Comparison of ENCODE assay signal across 10 cellular contexts in the genomic region with DNA sequence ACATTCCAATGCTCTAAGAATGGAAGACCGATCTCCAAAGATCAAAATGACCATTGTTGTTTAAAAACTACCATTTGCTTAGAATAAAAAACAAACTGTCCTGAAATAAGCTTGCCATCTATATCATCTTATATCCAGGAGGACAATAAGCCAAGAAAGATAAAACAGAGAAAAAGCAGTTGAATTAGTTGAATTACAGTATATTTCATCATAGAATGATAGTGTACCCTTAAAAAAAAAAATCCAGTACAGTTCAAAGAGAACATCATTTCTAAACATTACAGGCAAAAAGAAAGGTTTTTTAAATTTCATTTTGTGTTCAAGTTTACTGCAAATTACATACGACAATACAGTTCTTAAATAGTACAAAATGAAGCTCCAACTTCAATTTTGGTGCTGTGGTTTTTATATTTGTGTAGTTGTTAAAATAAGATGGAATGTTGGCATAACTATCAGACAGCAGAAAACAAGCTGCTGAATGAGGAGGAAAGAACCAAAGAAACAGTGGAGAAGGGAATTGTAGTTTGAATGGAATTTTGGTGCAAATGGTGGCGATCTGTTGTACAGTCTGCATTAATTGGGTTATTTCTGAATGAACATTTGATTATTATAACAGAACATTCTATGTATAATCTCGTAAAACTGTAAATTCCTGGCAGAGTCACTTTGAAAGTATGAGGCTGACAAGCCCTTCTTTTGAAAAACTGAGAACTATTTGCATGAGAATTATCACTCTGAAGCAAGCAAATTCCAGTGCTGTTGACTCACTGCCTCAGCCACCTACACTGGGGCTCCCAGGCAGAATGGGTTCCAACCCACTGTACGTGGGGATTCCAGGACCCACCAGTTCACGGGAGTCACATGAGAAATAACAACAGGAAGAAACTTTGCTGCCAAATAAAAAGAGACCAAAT. TPM values are rescaled to one million over a fixed set of nuclear protein-coding genes. Genes with fewer than 3 reads are reported as not detected.
DNase-seq lines count a peak whose midpoint lies in the region; ATAC-seq and TF ChIP-seq lines count a peak whose summit lies in the region.
"Had no signal": no experiment of that assay in that cellular context is flagged by ENCODE, and none has a peak within 500 bp of the region (broad histone marks: within the 10 kb centered on the region; RNA-seq: fewer than 3 reads in every experiment).

No MANE protein-coding gene starts in this region.

- peaks cover 24% of the 10 kb centered on the region for H3F3A ChIP-seq in GM23248 (ENCODE audit: insufficient read depth)

- H3K9ac ChIP-seq in GM23248: peak overlapping the region; percentile 69
- no peak overlapping the region for H3K9ac ChIP-seq in trophoblast cell (ENCODE audit: low read length)

- H3K27me3 Mint-ChIP-seq in activated CD4-positive, alpha-beta T cell treated with anti-CD3 and anti-CD28 coated beads, Interleukin-2, amount 10 ng/mL, durations not matched to agents 7 days and 5 days: peaks cover 20% of the 10 kb centered on the region
- H3K27me3 Mint-ChIP-seq in progenitor cell of endocrine pancreas: no peaks in the 10 kb centered on the region
- no peaks in the 10 kb centered on the region for H3K27me3 Mint-ChIP-seq in stimulated activated memory B cell treated with anti-CD40 and anti-IgM and Interleukin-4, amounts not matched to agents 10 μg/mL and 1 μg/mL and 100 μg/mL, for 72 hours

- no peak overlapping the region for H3K23ac ChIP-seq in trophoblast cell (ENCODE audit: low read length)

- H3K9me2 ChIP-seq in GM23248 (ENCODE audit: insufficient read depth): no peaks in the 10 kb centered on the region

- H4K20me1 ChIP-seq in GM23248 (ENCODE audit: insufficient read depth): no peaks in the 10 kb centered on the region

- no peak overlapping the region for H2BK5ac ChIP-seq in trophoblast cell (ENCODE audit: low read depth, low read length, poor library complexity)

- no peaks in the 10 kb centered on the region for H3K27me3 ChIP-seq in GM23248 (replicated peaks; ENCODE audit: insufficient read depth)
- H3K27me3 ChIP-seq in trophoblast cell (ENCODE audit: insufficient read depth, low read length): no peaks in the 10 kb centered on the region

- H3K9me3 Mint-ChIP-seq in activated CD4-positive, alpha-beta T cell treated with anti-CD3 and anti-CD28 coated beads, Interleukin-2, amount 10 ng/mL, durations not matched to agents 7 days and 5 days: no peaks in the 10 kb centered on the region
- no peaks in the 10 kb centered on the region for H3K9me3 Mint-ChIP-seq in progenitor cell of endocrine pancreas (ENCODE audit: low read depth)
- H3K9me3 Mint-ChIP-seq in stimulated activated memory B cell treated with anti-CD40 and anti-IgM and Interleukin-4, amounts not matched to agents 10 μg/mL and 1 μg/mL and 100 μg/mL, for 72 hours: no peaks in the 10 kb centered on the region

- CTCF ChIA-PET in activated CD4-positive, alpha-beta T cell treated with anti-CD3 and anti-CD28 coated beads, Interleukin-2, amount 10 ng/mL, durations not matched to agents 7 days and 5 days (lab: Charles Lee): no interaction called here

- no peaks in the 10 kb centered on the region for H3K79me1 ChIP-seq in trophoblast cell (ENCODE audit: low read length)

- H3K18ac ChIP-seq in trophoblast cell (ENCODE audit: low read length): no peak overlapping the region

- no peak overlapping the region for H3K4ac ChIP-seq in trophoblast cell (ENCODE audit: low read depth, low read length)

- H2BK12ac ChIP-seq in trophoblast cell (ENCODE audit: low read length): no peak overlapping the region

- in situ Hi-C loops in GM23248 (cut with MboI): no loop called here
- in situ Hi-C loops in SK-MEL-5 (cut with HindIII; ENCODE audit: low pct_unique_long_range_greater_than_20kb, low sequenced_read_pairs): no loop called here

- ATAC-seq in GM19455 (IDR thresholded peaks at IDR 0.05; ENCODE audit: unreplicated experiment): no peak
- ATAC-seq in stimulated activated memory B cell treated with anti-CD40 and anti-IgM and Interleukin-4, amounts not matched to agents 10 μg/mL and 1 μg/mL and 100 μg/mL, for 72 hours: no peak

- peaks cover 48% of the 10 kb centered on the region for H3K4me1 ChIP-seq in GM23248 (ENCODE audit: insufficient read depth)
- H3K4me1 ChIP-seq in trophoblast cell (ENCODE audit: control insufficient read depth in 1 of 2, insufficient read depth in 2 of 2, low read length in 2 of 2): no peaks in the 10 kb centered on the region

- no peak for TF ChIP-seq CTCF in foreskin fibroblast (IDR thresholded peaks at IDR 0.05; ENCODE audit: low read depth, low read length)
- no peak for TF ChIP-seq CTCF in progenitor cell of endocrine pancreas (IDR thresholded peaks at IDR 0.05; ENCODE audit: unreplicated experiment)

- H3K4me1 Mint-ChIP-seq in activated CD4-positive, alpha-beta T cell treated with anti-CD3 and anti-CD28 coated beads, Interleukin-2, amount 10 ng/mL, durations not matched to agents 7 days and 5 days: no peaks in the 10 kb centered on the region
- H3K4me1 Mint-ChIP-seq in progenitor cell of endocrine pancreas (ENCODE audit: low read depth): no peaks in the 10 kb centered on the region
- H3K4me1 Mint-ChIP-seq in stimulated activated memory B cell treated with anti-CD40 and anti-IgM and Interleukin-4, amounts not matched to agents 10 μg/mL and 1 μg/mL and 100 μg/mL, for 72 hours: no peaks in the 10 kb centered on the region

- H3K4me2 ChIP-seq in GM23248 (ENCODE audit: unreplicated experiment): peak overlapping the region; percentile 89
- peak overlapping the region; percentile 21 for H3K4me2 ChIP-seq in trophoblast cell (ENCODE audit: low read length)

- H3K4me3 Mint-ChIP-seq in activated CD4-positive, alpha-beta T cell treated with anti-CD3 and anti-CD28 coated beads, Interleukin-2, amount 10 ng/mL, durations not matched to agents 7 days and 5 days: no peak overlapping the region
- no peak overlapping the region for H3K4me3 Mint-ChIP-seq in progenitor cell of endocrine pancreas (ENCODE audit: low read depth)
- H3K4me3 Mint-ChIP-seq in stimulated activated memory B cell treated with anti-CD40 and anti-IgM and Interleukin-4, amounts not matched to agents 10 μg/mL and 1 μg/mL and 100 μg/mL, for 72 hours: no peak overlapping the region

- peak; percentile 93 for DNase-seq in GM23248
- DNase-seq in SK-MEL-5 (ENCODE audit: low read depth, low spot score): peak; percentile 44
- DNase-seq in foreskin fibroblast: peak; percentile 91 to 92
- DNase-seq in trophoblast cell: peak; percentile 62 to 87
- no peak for DNase-seq in activated CD4-positive, alpha-beta T cell treated with anti-CD3 and anti-CD28 coated beads, Interleukin-2, amount 10 ng/mL, durations not matched to agents 7 days and 5 days
- DNase-seq in progenitor cell of endocrine pancreas (ENCODE audit: low spot score, unreplicated experiment): no peak
- DNase-seq: activated T-cell treated with anti-CD3 and anti-CD28 coated beads, Interleukin-2, amount 50 U/mL, for 1 hour; NCI-H510A treated with DMSO at 0.1 percent for 48 hours had no signal

- WGBS in GM23248 (ENCODE audit: low coverage in 1 of 2, low lambda C conversion rate in 2 of 2, missing lambda C conversion rate in 2 of 2), 2 experiments: 15 to 16% methylated on average over 6 of the region's 6 CpGs
- WGBS in trophoblast cell (ENCODE audit: extremely low coverage, insufficient coverage, insufficient read length): no CpG with 5 or more reads among the region's 6 CpGs

- POLR2A ChIA-PET in activated CD4-positive, alpha-beta T cell treated with anti-CD3 and anti-CD28 coated beads, Interleukin-2, amount 10 ng/mL, durations not matched to agents 7 days and 5 days (lab: Charles Lee): no interaction called here

- no peak overlapping the region for H2BK120ac ChIP-seq in trophoblast cell (ENCODE audit: insufficient read depth, low read length, poor library complexity)

- H3K27ac Mint-ChIP-seq in activated CD4-positive, alpha-beta T cell treated with anti-CD3 and anti-CD28 coated beads, Interleukin-2, amount 10 ng/mL, durations not matched to agents 7 days and 5 days: no peak overlapping the region
- H3K27ac Mint-ChIP-seq in progenitor cell of endocrine pancreas: no peak overlapping the region
- no peak overlapping the region for H3K27ac Mint-ChIP-seq in stimulated activated memory B cell treated with anti-CD40 and anti-IgM and Interleukin-4, amounts not matched to agents 10 μg/mL and 1 μg/mL and 100 μg/mL, for 72 hours

- H4K12ac ChIP-seq in trophoblast cell (ENCODE audit: low read depth, low read length): no peak overlapping the region

- H3K36me3 Mint-ChIP-seq in activated CD4-positive, alpha-beta T cell treated with anti-CD3 and anti-CD28 coated beads, Interleukin-2, amount 10 ng/mL, durations not matched to agents 7 days and 5 days (ENCODE audit: low read depth): no peaks in the 10 kb centered on the region
- H3K36me3 Mint-ChIP-seq in progenitor cell of endocrine pancreas (ENCODE audit: insufficient read depth): no peaks in the 10 kb centered on the region
- no peaks in the 10 kb centered on the region for H3K36me3 Mint-ChIP-seq in stimulated activated memory B cell treated with anti-CD40 and anti-IgM and Interleukin-4, amounts not matched to agents 10 μg/mL and 1 μg/mL and 100 μg/mL, for 72 hours

- H3K27ac ChIP-seq in GM23248 (peak overlapping the region; percentile 89), trophoblast cell (ENCODE audit: low read depth, low read length) (peak overlapping the region; percentile 15)

- H3K79me2 ChIP-seq in GM23248 (ENCODE audit: insufficient read depth) (peaks cover 77% of the 10 kb centered on the region), trophoblast cell (ENCODE audit: control insufficient read depth, insufficient read depth, low read length, poor library complexity) (no peaks in the 10 kb centered on the region)

- H4K91ac ChIP-seq in trophoblast cell (ENCODE audit: low read depth, low read length): no peak overlapping the region

- no peaks in the 10 kb centered on the region for H3K9me3 ChIP-seq in GM23248 (ENCODE audit: low read depth)
- no peaks in the 10 kb centered on the region for H3K9me3 ChIP-seq in trophoblast cell (ENCODE audit: insufficient read depth, low read depth, low read length)

- peak overlapping the region; percentile 65 for H3K4me3 ChIP-seq in GM23248
- H3K4me3 ChIP-seq in foreskin fibroblast (ENCODE audit: low read depth in 1 of 2, low read length in 2 of 2): peak overlapping the region in 1 of 2 donors; percentile 0
- no peak overlapping the region for H3K4me3 ChIP-seq in trophoblast cell (ENCODE audit: low read depth, low read length)

- H3K36me3 ChIP-seq in GM23248 (ENCODE audit: low read depth) (no peaks in the 10 kb centered on the region), trophoblast cell (ENCODE audit: control insufficient read depth in 1 of 2, insufficient read depth in 2 of 2, low read length in 2 of 2) (no peaks in the 10 kb centered on the region)

- H2AK5ac ChIP-seq in trophoblast cell (ENCODE audit: low read length): no peak overlapping the region

- H2AFZ ChIP-seq in GM23248 (peak overlapping the region; percentile 19), trophoblast cell (ENCODE audit: insufficient read depth, low read length, poor library complexity) (no peak overlapping the region)

- H3K14ac ChIP-seq in trophoblast cell (ENCODE audit: low read length): no peak overlapping the region

- H4K8ac ChIP-seq in trophoblast cell (ENCODE audit: low read depth, low read length): no peak overlapping the region

RNA-seq across cellular contexts. Expression of a gene that starts 37.7 kb away (rescaled TPM):
- 74.4 and 91.2 TPM in 2 replicates for total RNA-seq in GM23248 (2014; rRNA removed; shearing (Covaris generic))
- 111 and 117 TPM in 2 replicates for polyA plus RNA-seq in GM23248 (2016; fragmentation: Nextera tagmentation; extraction: Ambion mirVana)
- total RNA-seq in SK-MEL-5 (2014; rRNA removed; shearing (Covaris generic)): 14.1 and 17.2 TPM in 2 replicates
- polyA plus RNA-seq in SK-MEL-5 (2015; cell fraction: cytosol; rRNA removed): 24.3 and 30.4 TPM in 2 replicates
- polyA plus RNA-seq in SK-MEL-5 (2015; cell fraction: nucleus; rRNA removed): 5.4 and 9.6 TPM in 2 replicates
- polyA plus RNA-seq in trophoblast cell (2013): 21.6 and 22.3 TPM in 2 replicates
- total RNA-seq in activated CD4-positive, alpha-beta T cell treated with anti-CD3 and anti-CD28 coated beads, Interleukin-2, amount 10 ng/mL, durations not matched to agents 7 days and 5 days: under 1 TPM; 0.12 to 0.25 TPM
- total RNA-seq in progenitor cell of endocrine pancreas: 1.0 and 1.2 TPM in 2 replicates

Comparison
In these comparisons a context has a peak if more than half of its experiments do, and no peak if none do; other contexts are left out.
1. DNase-seq: peak in GM23248 (single experiment), SK-MEL-5 (single experiment), foreskin fibroblast (2 of 2) and trophoblast cell (2 of 2); none in activated CD4-positive, alpha-beta T cell treated with anti-CD3 and anti-CD28 coated beads, Interleukin-2, amount 10 ng/mL, durations not matched to agents 7 days and 5 days (single experiment) and progenitor cell of endocrine pancreas (single experiment).